Comparison of ENCODE assay signal across 1 cellular context in the genomic region with DNA sequence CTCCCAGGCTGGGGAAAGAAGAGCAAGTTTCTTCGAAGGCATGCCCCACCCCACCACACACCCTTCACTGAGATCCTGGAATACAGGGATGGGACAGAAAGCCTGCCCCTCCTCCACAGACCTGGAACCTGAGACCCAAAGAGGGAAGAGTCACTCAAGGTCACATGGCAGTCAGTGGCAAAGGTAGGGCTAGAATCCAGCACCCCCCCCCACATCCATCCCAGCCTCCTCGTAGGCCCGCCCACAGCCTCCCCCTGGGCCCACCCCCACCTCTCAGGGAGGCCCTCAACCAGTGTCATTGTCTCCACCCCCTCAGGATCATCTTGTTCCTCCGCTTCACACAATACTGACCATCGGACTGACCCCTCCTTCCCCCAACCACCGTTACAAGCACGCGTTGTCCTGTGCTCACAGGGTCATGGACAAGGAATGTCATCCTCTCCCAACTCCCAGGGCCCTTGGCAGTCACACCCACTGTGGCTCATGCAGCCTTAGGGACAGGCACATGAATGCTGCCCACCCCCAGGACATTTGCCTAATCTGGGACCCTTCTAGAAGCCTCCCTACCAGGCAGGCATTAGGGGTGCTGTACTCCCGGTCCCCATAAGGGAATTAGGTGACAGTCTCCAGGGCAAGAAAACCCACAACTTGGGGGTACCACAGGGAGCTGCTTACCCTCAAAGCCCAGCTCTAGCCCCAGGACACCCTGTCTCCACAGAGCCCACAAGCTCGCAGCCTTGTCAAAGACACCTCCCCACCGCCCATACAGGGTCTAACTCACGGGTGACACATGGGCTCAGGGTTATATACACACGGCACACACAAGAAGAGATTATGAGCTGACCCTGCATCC.
TF ChIP-seq lines count a peak whose summit lies in the region.

No MANE protein-coding gene starts in this region.

TF ChIP-seq in HepG2, 621 proteins besides CTCF, POLR2A, EP300 and RAD21:
- TF ChIP-seq EZH2 (conservative IDR thresholded peaks at IDR 0.05; ENCODE audit: low read depth, low read length) (peak; percentile 90; the same call in 1 of the 2 replicates), ZNF263 (CRISPR knock-in tag; IDR thresholded peaks at IDR 0.05) (no peak)
TF ChIP-seq in HepG2: peak in this region for 1.
